ENCODE assay signal across 3 cellular contexts in genomic region chr1:111798580-111798979, GRCh38.
TF ChIP-seq lines count a peak whose summit lies in the region.

No MANE protein-coding gene starts in this region.

TF ChIP-seq in A549, 52 proteins besides CTCF, POLR2A, EP300 and RAD21:
- TF ChIP-seq PBX3 (IDR thresholded peaks at IDR 0.05) (no peak), NPAS2 (CRISPR knock-in tag; IDR thresholded peaks at IDR 0.05; ENCODE audit: borderline replicate concordance) (no peak), CEBPB (IDR thresholded peaks at IDR 0.05) (no peak), NFE2L2 (conservative IDR thresholded peaks at IDR 0.05; ENCODE audit: low read length) (no peak), HES2 (IDR thresholded peaks at IDR 0.05) (no peak), KDM1A (IDR thresholded peaks at IDR 0.05; ENCODE audit: low read depth) (no peak), MAFK (IDR thresholded peaks at IDR 0.05; ENCODE audit: partially characterized antibody) (peak; percentile 75), JUNB (IDR thresholded peaks at IDR 0.05) (no peak)

TF ChIP-seq in IMR-90, 13 proteins besides CTCF, POLR2A, EP300 and RAD21:
- no peak for TF ChIP-seq FOS (IDR thresholded peaks at IDR 0.05; ENCODE audit: low read depth, low read length)
- TF ChIP-seq MAFK (IDR thresholded peaks at IDR 0.05; ENCODE audit: low read depth, low read length) = peak; percentile 95
- no peak for TF ChIP-seq RFX5 (IDR thresholded peaks at IDR 0.05; ENCODE audit: low read depth, low read length)
- no peak for TF ChIP-seq CHD1 (IDR thresholded peaks at IDR 0.05; ENCODE audit: low read depth, low read length)

TF ChIP-seq in H1, 55 proteins besides CTCF, POLR2A, EP300 and RAD21:
- TF ChIP-seq SAP30 (IDR thresholded peaks at IDR 0.05; ENCODE audit: insufficient read depth, insufficient replicate concordance, low read length) (no peak), MAFK (IDR thresholded peaks at IDR 0.05; ENCODE audit: low read depth, low read length) (peak; percentile 87)
